In genomic region chr7:42143605-42144252, GRCh38 we compare ENCODE assay signal across 26 cellular contexts.
DNase-seq lines count a peak whose midpoint lies in the region; ATAC-seq, FAIRE-seq and TF ChIP-seq lines count a peak whose summit lies in the region.
"Had no signal": no experiment of that assay in that cellular context is flagged by ENCODE, and none has a peak within 500 bp of the region (broad histone marks: within the 10 kb centered on the region; RNA-seq: fewer than 3 reads in every experiment).

No MANE protein-coding gene starts in this region.

- no peaks in the 10 kb centered on the region for H3K27me3 Mint-ChIP-seq in astrocyte (ENCODE audit: low read depth, unreplicated experiment)

- no peak for ATAC-seq in GM18511 (IDR thresholded peaks at IDR 0.05; ENCODE audit: unreplicated experiment)
- no peak for ATAC-seq in aorta (ENCODE audit: low FRiP score)
- ATAC-seq: activated CD8-positive, alpha-beta T cell treated with anti-CD3 and anti-CD28 coated beads for 36 hours; effector memory CD8-positive, alpha-beta T cell; gastroesophageal sphincter; left colon; right lobe of liver had no signal

- H3K9me3 ChIP-seq in astrocyte (ENCODE audit: insufficient read depth, low read depth, low read length) = no peaks in the 10 kb centered on the region
- H3K9me3 ChIP-seq in trophoblast cell (ENCODE audit: insufficient read depth, low read depth, low read length) = peaks cover 1% of the 10 kb centered on the region
- H3K9me3 ChIP-seq in aorta (ENCODE audit: control insufficient read depth, low read length) = no peaks in the 10 kb centered on the region
- H3K9me3 ChIP-seq: Caco-2, gastroesophageal sphincter, right lobe of liver, transverse colon had no signal

- H3K27ac Mint-ChIP-seq in astrocyte (ENCODE audit: unreplicated experiment) = no peak overlapping the region
- H3K27ac Mint-ChIP-seq: activated CD8-positive, alpha-beta T cell treated with anti-CD3 and anti-CD28 coated beads for 36 hours; activated naive CD4-positive, alpha-beta T cell treated with anti-CD3 and anti-CD28 coated beads, Interleukin-2, amount 10 ng/mL, durations not matched to agents 7 days and 5 days; activated T-cell treated with anti-CD3 and anti-CD28 coated beads, Interleukin-2, amount 50 U/mL, for 24 hours; effector memory CD8-positive, alpha-beta T cell had no signal

- H3K4me2 ChIP-seq in astrocyte (ENCODE audit: low read length) = peak overlapping the region; percentile 72
- peak overlapping the region; percentile 13 for H3K4me2 ChIP-seq in trophoblast cell (ENCODE audit: low read length)

- peaks cover 2% of the 10 kb centered on the region for H3K9me3 Mint-ChIP-seq in astrocyte (ENCODE audit: unreplicated experiment)
- H3K9me3 Mint-ChIP-seq: activated CD8-positive, alpha-beta T cell treated with anti-CD3 and anti-CD28 coated beads for 36 hours; activated naive CD4-positive, alpha-beta T cell treated with anti-CD3 and anti-CD28 coated beads, Interleukin-2, amount 10 ng/mL, durations not matched to agents 7 days and 5 days; activated T-cell treated with anti-CD3 and anti-CD28 coated beads, Interleukin-2, amount 50 U/mL, for 24 hours; effector memory CD8-positive, alpha-beta T cell had no signal

- H3K4me1 ChIP-seq in astrocyte (ENCODE audit: insufficient read depth, low read length) (peaks cover 17% of the 10 kb centered on the region), trophoblast cell (ENCODE audit: control insufficient read depth in 1 of 2, insufficient read depth in 2 of 2, low read length in 2 of 2) (peaks cover 2 to 4% of the 10 kb centered on the region in 2 experiments), aorta (ENCODE audit: control insufficient read depth in 1 of 2, insufficient read depth in 2 of 2, low read length in 2 of 2) (no peaks in the 10 kb centered on the region)
- H3K4me1 ChIP-seq: Caco-2, right lobe of liver had no signal

- H3K27ac ChIP-seq in astrocyte (ENCODE audit: low read depth, low read length) (no peak overlapping the region), trophoblast cell (ENCODE audit: low read depth, low read length) (no peak overlapping the region), aorta (ENCODE audit: low read depth in 1 of 2, low read length in 2 of 2) (no peak overlapping the region)
- H3K27ac ChIP-seq: gastroesophageal sphincter, right lobe of liver, WERI-Rb-1 had no signal

- H4K91ac ChIP-seq in trophoblast cell (ENCODE audit: low read depth, low read length) = no peak overlapping the region

- H3K79me2 ChIP-seq in astrocyte (ENCODE audit: insufficient read depth, low read length) (peaks cover 5% of the 10 kb centered on the region), trophoblast cell (ENCODE audit: control insufficient read depth, insufficient read depth, low read length, poor library complexity) (no peaks in the 10 kb centered on the region)

- no CpG with 5 or more reads among the region's 4 CpGs for WGBS in trophoblast cell (ENCODE audit: extremely low coverage, insufficient coverage, insufficient read length)
- WGBS in aorta, 2 donors = 56 to 70% methylated on average over 4 of the region's 4 CpGs

- intact Hi-C loops in aorta (cut with DNase I) = loop anchor here in 1 of 2 donors (10.0 kb wide), 1 partner anchor 91 kb away; the partner anchor contains the start of gene GLI3

- no peak overlapping the region for H3K14ac ChIP-seq in trophoblast cell (ENCODE audit: low read length)

- peaks cover 23% of the 10 kb centered on the region for H3K4me1 Mint-ChIP-seq in astrocyte (ENCODE audit: low read depth, unreplicated experiment)
- H3K4me1 Mint-ChIP-seq: activated naive CD4-positive, alpha-beta T cell treated with anti-CD3 and anti-CD28 coated beads, Interleukin-2, amount 10 ng/mL, durations not matched to agents 7 days and 5 days had no signal

- H3K18ac ChIP-seq in trophoblast cell (ENCODE audit: low read length) = no peak overlapping the region

- peak; percentile 11 for DNase-seq in EL
- peak; percentile 66 for DNase-seq in astrocyte (ENCODE audit: low read depth)
- peak; percentile 51 for DNase-seq in fibroblast of the aortic adventitia (ENCODE audit: low read depth)
- no peak for DNase-seq in trophoblast cell
- no peak for DNase-seq in T-helper 2 cell
- DNase-seq in C1 segment of cervical spinal cord (lab: John Stamatoyannopoulos, UW) = no peak
- no peak for DNase-seq in aorta
- DNase-seq: activated CD8-positive, alpha-beta T cell treated with anti-CD3 and anti-CD28 coated beads for 36 hours; activated naive CD4-positive, alpha-beta T cell treated with anti-CD3 and anti-CD28 coated beads, Interleukin-2, amount 10 ng/mL, durations not matched to agents 7 days and 5 days; activated T-cell treated with anti-CD3 and anti-CD28 coated beads, Interleukin-2, amount 50 U/mL, for 24 hours; Caco-2; effector memory CD8-positive, alpha-beta T cell; left colon; NCI-H1417; NCI-H748 treated with DMSO at 0.1 percent for 48 hours; occipital lobe; OCI-M1; right lobe of liver; SIG-M5; stimulated activated naive CD4-positive, alpha-beta T cell; transverse colon; WERI-Rb-1 had no signal

- H4K20me1 ChIP-seq in astrocyte (ENCODE audit: insufficient read depth, low read length) = peaks cover 8% of the 10 kb centered on the region

- peak; percentile 71 for FAIRE-seq in astrocyte (lab: Jason Lieb, UNC)
- FAIRE-seq: bronchial epithelial cell, HTR-8/SVneo had no signal

- no peak overlapping the region for H2AFZ ChIP-seq in astrocyte (ENCODE audit: low read depth, low read length)
- no peak overlapping the region for H2AFZ ChIP-seq in trophoblast cell (ENCODE audit: insufficient read depth, low read length, poor library complexity)

- no peak overlapping the region for H3K23ac ChIP-seq in trophoblast cell (ENCODE audit: low read length)

- peaks cover 7% of the 10 kb centered on the region for H3K36me3 Mint-ChIP-seq in astrocyte (ENCODE audit: low read depth, unreplicated experiment)
- H3K36me3 Mint-ChIP-seq: activated naive CD4-positive, alpha-beta T cell treated with anti-CD3 and anti-CD28 coated beads, Interleukin-2, amount 10 ng/mL, durations not matched to agents 7 days and 5 days had no signal

- H4K8ac ChIP-seq in trophoblast cell (ENCODE audit: low read depth, low read length) = no peak overlapping the region

- no peak overlapping the region for H2BK120ac ChIP-seq in trophoblast cell (ENCODE audit: insufficient read depth, low read length, poor library complexity)

- H3K9ac ChIP-seq in astrocyte (ENCODE audit: low read length) (no peak overlapping the region), trophoblast cell (ENCODE audit: low read length) (no peak overlapping the region)

- no peak overlapping the region for H3K4me3 Mint-ChIP-seq in astrocyte (ENCODE audit: unreplicated experiment)
- H3K4me3 Mint-ChIP-seq: activated CD8-positive, alpha-beta T cell treated with anti-CD3 and anti-CD28 coated beads for 36 hours; activated naive CD4-positive, alpha-beta T cell treated with anti-CD3 and anti-CD28 coated beads, Interleukin-2, amount 10 ng/mL, durations not matched to agents 7 days and 5 days; activated T-cell treated with anti-CD3 and anti-CD28 coated beads, Interleukin-2, amount 50 U/mL, for 24 hours; effector memory CD8-positive, alpha-beta T cell had no signal

- H2BK5ac ChIP-seq in trophoblast cell (ENCODE audit: low read depth, low read length, poor library complexity) = no peak overlapping the region

- H3K36me3 ChIP-seq in astrocyte (ENCODE audit: insufficient read depth, low read length) (no peaks in the 10 kb centered on the region), trophoblast cell (ENCODE audit: control insufficient read depth in 1 of 2, insufficient read depth in 2 of 2, low read length in 2 of 2) (peaks cover 2 to 3% of the 10 kb centered on the region in 2 experiments), aorta (ENCODE audit: control insufficient read depth in 1 of 2, insufficient read depth in 2 of 2, low read length in 1 of 2) (no peaks in the 10 kb centered on the region)
- H3K36me3 ChIP-seq: gastroesophageal sphincter, right lobe of liver, transverse colon, WERI-Rb-1 had no signal

- no peak for TF ChIP-seq CTCF in astrocyte (IDR thresholded peaks at IDR 0.05; ENCODE audit: insufficient read depth, low read depth, low read length)
- TF ChIP-seq CTCF in fibroblast of the aortic adventitia (IDR thresholded peaks at IDR 0.05; ENCODE audit: insufficient read depth, low read length) = no peak

- H2BK12ac ChIP-seq in trophoblast cell (ENCODE audit: low read length) = no peak overlapping the region

- H3K4me3 ChIP-seq in astrocyte (ENCODE audit: insufficient read depth, low read depth, low read length) (no peak overlapping the region), fibroblast of the aortic adventitia (ENCODE audit: low read depth, low read length) (no peak overlapping the region), trophoblast cell (ENCODE audit: low read depth, low read length) (no peak overlapping the region), aorta (ENCODE audit: low read length in 2 of 2) (no peak overlapping the region)
- H3K4me3 ChIP-seq: gastroesophageal sphincter, right lobe of liver, transverse colon had no signal

- H4K12ac ChIP-seq in trophoblast cell (ENCODE audit: low read depth, low read length) = no peak overlapping the region

- no peak overlapping the region for H2AK5ac ChIP-seq in trophoblast cell (ENCODE audit: low read length)

- H3K27me3 ChIP-seq in astrocyte (ENCODE audit: insufficient read depth, low read length) (no peaks in the 10 kb centered on the region), trophoblast cell (ENCODE audit: insufficient read depth, low read length) (no peaks in the 10 kb centered on the region), aorta (ENCODE audit: control insufficient read depth in 1 of 2, insufficient read depth in 2 of 2, low read length in 1 of 2) (no peaks in the 10 kb centered on the region)
- H3K27me3 ChIP-seq: gastroesophageal sphincter, right lobe of liver, transverse colon had no signal

- H3K79me1 ChIP-seq in trophoblast cell (ENCODE audit: low read length) = no peaks in the 10 kb centered on the region

- H3K4ac ChIP-seq in trophoblast cell (ENCODE audit: low read depth, low read length) = no peak overlapping the region

Comparison
In these comparisons a context has a peak if more than half of its experiments do, and no peak if none do; other contexts are left out.
1. DNase-seq: peak in EL (single experiment), astrocyte (single experiment) and fibroblast of the aortic adventitia (single experiment); none in trophoblast cell (0 of 2), T-helper 2 cell (0 of 5), C1 segment of cervical spinal cord (0 of 14) and aorta (0 of 2).